ENCODE assay signal across 15 cellular contexts in the genomic region with DNA sequence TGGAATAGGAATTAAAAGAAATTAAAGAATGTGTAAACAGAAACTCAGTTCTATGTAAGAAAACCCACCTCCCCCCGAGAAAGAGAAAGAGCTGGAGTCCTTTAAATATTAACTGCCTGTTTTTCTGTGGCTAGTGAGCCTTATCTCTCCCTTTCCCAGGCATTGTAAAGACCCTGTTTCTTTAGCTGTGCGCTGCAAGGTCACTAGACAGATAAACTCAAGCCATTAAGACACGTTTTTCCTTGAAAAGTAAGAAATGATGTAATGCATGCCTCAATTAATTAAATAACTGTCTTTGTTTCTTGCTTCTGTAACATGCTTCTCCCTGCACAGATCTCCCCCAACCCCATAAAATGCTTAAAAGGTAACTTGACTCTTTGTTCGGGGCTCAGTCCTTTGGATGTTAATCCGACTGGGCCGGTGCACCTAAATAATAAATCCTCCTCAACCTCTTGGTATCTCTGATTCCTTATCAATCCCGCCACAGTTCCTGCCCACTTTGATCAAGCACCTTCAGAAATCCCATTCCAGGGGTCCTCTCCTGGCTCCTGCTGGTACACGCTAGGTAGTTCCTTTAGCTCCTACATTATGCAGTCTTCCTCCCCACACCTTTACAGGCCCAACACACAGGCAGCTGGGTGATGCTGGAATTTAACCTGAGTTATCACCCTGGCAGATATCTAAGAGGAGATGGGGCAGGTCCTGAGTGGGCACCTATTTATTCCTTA. TPM values are rescaled to one million over a fixed set of nuclear protein-coding genes. Genes with fewer than 3 reads are reported as not detected.
"Had no signal": no experiment of that assay in that cellular context is flagged by ENCODE, and none has a peak within 500 bp of the region (broad histone marks: within the 10 kb centered on the region; RNA-seq: fewer than 3 reads in every experiment).

No MANE protein-coding gene starts in this region.

- H3K27ac ChIP-seq: coronary artery, heart left ventricle, tibial artery had no signal

- H3K4me2 ChIP-seq: smooth muscle cell had no signal

- H3K36me3 ChIP-seq: heart left ventricle, tibial artery had no signal

- DNase-seq: activated CD4-positive, alpha-beta T cell treated with anti-CD3 and anti-CD28 coated beads for 48 hours; activated CD8-positive, alpha-beta T cell treated with anti-CD3 and anti-CD28 coated beads, Interleukin-2, amount 10 ng/mL, durations not matched to agents 7 days and 5 days; activated naive CD4-positive, alpha-beta T cell treated with anti-CD3 and anti-CD28 coated beads, Interleukin-2, amount 10 ng/mL, durations not matched to agents 7 days and 5 days; central memory CD4-positive, alpha-beta T cell; effector CD4-positive, alpha-beta T cell; heart left ventricle; mammary epithelial cell; natural killer cell; T-helper 9 cell; tibial artery had no signal

- H3K9me3 ChIP-seq: heart left ventricle, tibial artery had no signal

- ATAC-seq: activated CD8-positive, alpha-beta T cell treated with anti-CD3 and anti-CD28 coated beads, Interleukin-2, amount 10 ng/mL, durations not matched to agents 7 days and 5 days; heart left ventricle; left lobe of liver; natural killer cell; WTC11 had no signal

- H3K9me3 Mint-ChIP-seq: activated naive CD4-positive, alpha-beta T cell treated with anti-CD3 and anti-CD28 coated beads, Interleukin-2, amount 10 ng/mL, durations not matched to agents 7 days and 5 days; natural killer cell; WTC11 had no signal

- H3K27me3 ChIP-seq: tibial artery had no signal

- H3K4me3 ChIP-seq: coronary artery, heart left ventricle, smooth muscle cell, tibial artery had no signal

- H3K36me3 Mint-ChIP-seq: activated naive CD4-positive, alpha-beta T cell treated with anti-CD3 and anti-CD28 coated beads, Interleukin-2, amount 10 ng/mL, durations not matched to agents 7 days and 5 days; natural killer cell; WTC11 had no signal

- H3K27ac Mint-ChIP-seq: activated CD8-positive, alpha-beta T cell treated with anti-CD3 and anti-CD28 coated beads, Interleukin-2, amount 10 ng/mL, durations not matched to agents 7 days and 5 days; activated naive CD4-positive, alpha-beta T cell treated with anti-CD3 and anti-CD28 coated beads, Interleukin-2, amount 10 ng/mL, durations not matched to agents 7 days and 5 days; natural killer cell; WTC11 had no signal

- H3K4me3 Mint-ChIP-seq: activated CD8-positive, alpha-beta T cell treated with anti-CD3 and anti-CD28 coated beads, Interleukin-2, amount 10 ng/mL, durations not matched to agents 7 days and 5 days; activated naive CD4-positive, alpha-beta T cell treated with anti-CD3 and anti-CD28 coated beads, Interleukin-2, amount 10 ng/mL, durations not matched to agents 7 days and 5 days; natural killer cell; WTC11 had no signal

RNA-seq across cellular contexts. Expression of gene TACSTD2, which starts 27.7 kb away (rescaled TPM):
- total RNA-seq: activated CD8-positive, alpha-beta T cell treated with anti-CD3 and anti-CD28 coated beads, Interleukin-2, amount 10 ng/mL, durations not matched to agents 7 days and 5 days; osteocyte had no signal
